Comparison of ENCODE assay signal across 1 cellular context in the genomic region with DNA sequence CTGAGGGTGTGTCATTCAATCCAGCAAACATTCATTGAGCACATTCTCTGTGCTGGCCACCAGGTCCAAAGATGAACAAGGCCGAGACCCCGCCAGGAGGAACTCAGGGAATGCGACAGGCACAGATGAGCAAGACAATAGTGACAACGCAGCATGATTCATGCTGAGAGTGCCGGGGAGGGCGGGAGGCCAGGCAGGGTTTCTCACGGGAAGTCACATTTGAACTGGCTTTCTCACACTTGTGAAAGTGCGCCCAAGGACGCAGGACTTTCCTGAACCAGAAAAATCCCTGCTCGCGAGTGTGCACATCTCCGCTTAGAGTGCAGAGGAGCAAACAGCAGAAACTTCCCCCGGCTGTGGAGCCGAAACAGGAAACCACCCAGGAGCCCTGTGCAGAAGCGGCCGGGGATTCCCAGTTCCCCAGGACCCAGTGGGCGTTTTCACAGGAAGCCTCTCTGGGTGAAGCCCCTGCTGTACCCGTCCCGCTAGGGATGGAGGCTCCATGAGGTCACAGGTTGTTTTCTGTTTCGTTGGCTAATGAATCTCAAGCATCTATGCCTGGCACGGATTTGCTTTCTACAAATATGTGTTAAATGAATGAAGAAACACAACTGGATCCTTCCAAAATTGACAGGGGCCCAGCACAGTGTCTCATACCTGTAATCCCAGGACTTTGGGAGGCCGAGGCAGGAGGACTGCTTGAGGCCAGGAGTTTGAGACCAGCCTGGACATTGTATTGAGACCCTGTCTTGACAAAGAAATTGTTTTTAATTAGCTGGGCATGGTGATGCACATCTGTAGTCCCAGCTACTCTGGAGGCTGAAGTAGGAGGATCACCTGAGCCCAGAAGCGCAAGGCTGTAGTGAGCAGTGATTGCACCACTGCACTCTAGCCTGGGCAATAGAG.
TF ChIP-seq lines count a peak whose summit lies in the region.

No MANE protein-coding gene starts in this region.

TF ChIP-seq in GM12878, 131 proteins besides CTCF, POLR2A, EP300 and RAD21 (continued from another document and continues in another):
- TF ChIP-seq, protein P1, sequence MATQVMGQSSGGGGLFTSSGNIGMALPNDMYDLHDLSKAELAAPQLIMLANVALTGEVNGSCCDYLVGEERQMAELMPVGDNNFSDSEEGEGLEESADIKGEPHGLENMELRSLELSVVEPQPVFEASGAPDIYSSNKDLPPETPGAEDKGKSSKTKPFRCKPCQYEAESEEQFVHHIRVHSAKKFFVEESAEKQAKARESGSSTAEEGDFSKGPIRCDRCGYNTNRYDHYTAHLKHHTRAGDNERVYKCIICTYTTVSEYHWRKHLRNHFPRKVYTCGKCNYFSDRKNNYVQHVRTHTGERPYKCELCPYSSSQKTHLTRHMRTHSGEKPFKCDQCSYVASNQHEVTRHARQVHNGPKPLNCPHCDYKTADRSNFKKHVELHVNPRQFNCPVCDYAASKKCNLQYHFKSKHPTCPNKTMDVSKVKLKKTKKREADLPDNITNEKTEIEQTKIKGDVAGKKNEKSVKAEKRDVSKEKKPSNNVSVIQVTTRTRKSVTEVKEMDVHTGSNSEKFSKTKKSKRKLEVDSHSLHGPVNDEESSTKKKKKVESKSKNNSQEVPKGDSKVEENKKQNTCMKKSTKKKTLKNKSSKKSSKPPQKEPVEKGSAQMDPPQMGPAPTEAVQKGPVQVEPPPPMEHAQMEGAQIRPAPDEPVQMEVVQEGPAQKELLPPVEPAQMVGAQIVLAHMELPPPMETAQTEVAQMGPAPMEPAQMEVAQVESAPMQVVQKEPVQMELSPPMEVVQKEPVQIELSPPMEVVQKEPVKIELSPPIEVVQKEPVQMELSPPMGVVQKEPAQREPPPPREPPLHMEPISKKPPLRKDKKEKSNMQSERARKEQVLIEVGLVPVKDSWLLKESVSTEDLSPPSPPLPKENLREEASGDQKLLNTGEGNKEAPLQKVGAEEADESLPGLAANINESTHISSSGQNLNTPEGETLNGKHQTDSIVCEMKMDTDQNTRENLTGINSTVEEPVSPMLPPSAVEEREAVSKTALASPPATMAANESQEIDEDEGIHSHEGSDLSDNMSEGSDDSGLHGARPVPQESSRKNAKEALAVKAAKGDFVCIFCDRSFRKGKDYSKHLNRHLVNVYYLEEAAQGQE (IDR thresholded peaks at IDR 0.05; ENCODE audit: low read depth, low read length) = no peak
- TF ChIP-seq MYC (IDR thresholded peaks at IDR 0.05; ENCODE audit: insufficient read depth, insufficient read length, insufficient replicate concordance, low read length, severe bottlenecking) = no peak
- no peak for TF ChIP-seq BRCA1 (IDR thresholded peaks at IDR 0.05; ENCODE audit: low read depth, low read length)
- TF ChIP-seq ASH2L (IDR thresholded peaks at IDR 0.05; ENCODE audit: borderline replicate concordance, low read depth) = no peak
- TF ChIP-seq, protein P2, sequence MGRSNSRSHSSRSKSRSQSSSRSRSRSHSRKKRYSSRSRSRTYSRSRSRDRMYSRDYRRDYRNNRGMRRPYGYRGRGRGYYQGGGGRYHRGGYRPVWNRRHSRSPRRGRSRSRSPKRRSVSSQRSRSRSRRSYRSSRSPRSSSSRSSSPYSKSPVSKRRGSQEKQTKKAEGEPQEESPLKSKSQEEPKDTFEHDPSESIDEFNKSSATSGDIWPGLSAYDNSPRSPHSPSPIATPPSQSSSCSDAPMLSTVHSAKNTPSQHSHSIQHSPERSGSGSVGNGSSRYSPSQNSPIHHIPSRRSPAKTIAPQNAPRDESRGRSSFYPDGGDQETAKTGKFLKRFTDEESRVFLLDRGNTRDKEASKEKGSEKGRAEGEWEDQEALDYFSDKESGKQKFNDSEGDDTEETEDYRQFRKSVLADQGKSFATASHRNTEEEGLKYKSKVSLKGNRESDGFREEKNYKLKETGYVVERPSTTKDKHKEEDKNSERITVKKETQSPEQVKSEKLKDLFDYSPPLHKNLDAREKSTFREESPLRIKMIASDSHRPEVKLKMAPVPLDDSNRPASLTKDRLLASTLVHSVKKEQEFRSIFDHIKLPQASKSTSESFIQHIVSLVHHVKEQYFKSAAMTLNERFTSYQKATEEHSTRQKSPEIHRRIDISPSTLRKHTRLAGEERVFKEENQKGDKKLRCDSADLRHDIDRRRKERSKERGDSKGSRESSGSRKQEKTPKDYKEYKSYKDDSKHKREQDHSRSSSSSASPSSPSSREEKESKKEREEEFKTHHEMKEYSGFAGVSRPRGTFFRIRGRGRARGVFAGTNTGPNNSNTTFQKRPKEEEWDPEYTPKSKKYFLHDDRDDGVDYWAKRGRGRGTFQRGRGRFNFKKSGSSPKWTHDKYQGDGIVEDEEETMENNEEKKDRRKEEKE (IDR thresholded peaks at IDR 0.05) = no peak
- TF ChIP-seq, protein P3, sequence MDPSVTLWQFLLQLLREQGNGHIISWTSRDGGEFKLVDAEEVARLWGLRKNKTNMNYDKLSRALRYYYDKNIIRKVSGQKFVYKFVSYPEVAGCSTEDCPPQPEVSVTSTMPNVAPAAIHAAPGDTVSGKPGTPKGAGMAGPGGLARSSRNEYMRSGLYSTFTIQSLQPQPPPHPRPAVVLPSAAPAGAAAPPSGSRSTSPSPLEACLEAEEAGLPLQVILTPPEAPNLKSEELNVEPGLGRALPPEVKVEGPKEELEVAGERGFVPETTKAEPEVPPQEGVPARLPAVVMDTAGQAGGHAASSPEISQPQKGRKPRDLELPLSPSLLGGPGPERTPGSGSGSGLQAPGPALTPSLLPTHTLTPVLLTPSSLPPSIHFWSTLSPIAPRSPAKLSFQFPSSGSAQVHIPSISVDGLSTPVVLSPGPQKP (IDR thresholded peaks at IDR 0.05; ENCODE audit: low read depth, low read length) = no peak
- TF ChIP-seq CHD2 (IDR thresholded peaks at IDR 0.05; ENCODE audit: borderline replicate concordance, low read depth, low read length) = peak; percentile 47; the same call in 1 of the 2 replicates
- TF ChIP-seq BHLHE40 (IDR thresholded peaks at IDR 0.05; ENCODE audit: borderline replicate concordance in 1 of 2, low read depth in 2 of 2, low read length in 1 of 2) = peak; percentile 88 to 92
- TF ChIP-seq SUPT20H (IDR thresholded peaks at IDR 0.05; ENCODE audit: borderline replicate concordance, control insufficient read depth, low read depth, low read length) = no peak
- peak; percentile 95 for TF ChIP-seq DPF2 (IDR thresholded peaks at IDR 0.05)
- TF ChIP-seq HCFC1 (IDR thresholded peaks at IDR 0.05; ENCODE audit: low read length) = peak; percentile 37; the same call in 1 of the 2 replicates
- TF ChIP-seq TCF12 (IDR thresholded peaks at IDR 0.05; ENCODE audit: low read depth, low read length) = peak; percentile 92
- no peak for TF ChIP-seq ZNF384 (IDR thresholded peaks at IDR 0.05; ENCODE audit: borderline replicate concordance, low read depth, low read length)
- TF ChIP-seq, protein P4, sequence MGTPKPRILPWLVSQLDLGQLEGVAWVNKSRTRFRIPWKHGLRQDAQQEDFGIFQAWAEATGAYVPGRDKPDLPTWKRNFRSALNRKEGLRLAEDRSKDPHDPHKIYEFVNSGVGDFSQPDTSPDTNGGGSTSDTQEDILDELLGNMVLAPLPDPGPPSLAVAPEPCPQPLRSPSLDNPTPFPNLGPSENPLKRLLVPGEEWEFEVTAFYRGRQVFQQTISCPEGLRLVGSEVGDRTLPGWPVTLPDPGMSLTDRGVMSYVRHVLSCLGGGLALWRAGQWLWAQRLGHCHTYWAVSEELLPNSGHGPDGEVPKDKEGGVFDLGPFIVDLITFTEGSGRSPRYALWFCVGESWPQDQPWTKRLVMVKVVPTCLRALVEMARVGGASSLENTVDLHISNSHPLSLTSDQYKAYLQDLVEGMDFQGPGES (IDR thresholded peaks at IDR 0.05) = no peak
- TF ChIP-seq, protein P5, sequence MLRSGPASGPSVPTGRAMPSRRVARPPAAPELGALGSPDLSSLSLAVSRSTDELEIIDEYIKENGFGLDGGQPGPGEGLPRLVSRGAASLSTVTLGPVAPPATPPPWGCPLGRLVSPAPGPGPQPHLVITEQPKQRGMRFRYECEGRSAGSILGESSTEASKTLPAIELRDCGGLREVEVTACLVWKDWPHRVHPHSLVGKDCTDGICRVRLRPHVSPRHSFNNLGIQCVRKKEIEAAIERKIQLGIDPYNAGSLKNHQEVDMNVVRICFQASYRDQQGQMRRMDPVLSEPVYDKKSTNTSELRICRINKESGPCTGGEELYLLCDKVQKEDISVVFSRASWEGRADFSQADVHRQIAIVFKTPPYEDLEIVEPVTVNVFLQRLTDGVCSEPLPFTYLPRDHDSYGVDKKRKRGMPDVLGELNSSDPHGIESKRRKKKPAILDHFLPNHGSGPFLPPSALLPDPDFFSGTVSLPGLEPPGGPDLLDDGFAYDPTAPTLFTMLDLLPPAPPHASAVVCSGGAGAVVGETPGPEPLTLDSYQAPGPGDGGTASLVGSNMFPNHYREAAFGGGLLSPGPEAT (IDR thresholded peaks at IDR 0.05; ENCODE audit: low read depth) = peak; percentile 100
- no peak for TF ChIP-seq EZH2 (IDR thresholded peaks at IDR 0.05; ENCODE audit: borderline replicate concordance, control insufficient read depth, low read depth, low read length)
- TF ChIP-seq ATF7 (IDR thresholded peaks at IDR 0.05; ENCODE audit: low read depth) = peak; percentile 90
- TF ChIP-seq FOXK2 (IDR thresholded peaks at IDR 0.05) = no peak
- TF ChIP-seq SMARCA5 (IDR thresholded peaks at IDR 0.05) = peak; percentile 89
- TF ChIP-seq CHD4 (IDR thresholded peaks at IDR 0.05) = no peak; the same call in 1 of the 2 replicates
- TF ChIP-seq NFIC (IDR thresholded peaks at IDR 0.05; ENCODE audit: low read depth, low read length) = no peak
- no peak; the same call in 1 of the 2 replicates for TF ChIP-seq RFX5 (IDR thresholded peaks at IDR 0.05; ENCODE audit: low read depth, low read length)
- TF ChIP-seq POLR2AphosphoS2 (IDR thresholded peaks at IDR 0.05; ENCODE audit: low read depth, low read length) = no peak
- no peak for TF ChIP-seq KAT2A (conservative IDR thresholded peaks at IDR 0.05; ENCODE audit: control insufficient read depth, low read depth, low read length)
- no peak for TF ChIP-seq GABPA (IDR thresholded peaks at IDR 0.05; ENCODE audit: low read depth)
- peak; percentile 87 for TF ChIP-seq PAX5 (IDR thresholded peaks at IDR 0.05; ENCODE audit: borderline replicate concordance, low read depth, low read length)
- TF ChIP-seq, protein P6, sequence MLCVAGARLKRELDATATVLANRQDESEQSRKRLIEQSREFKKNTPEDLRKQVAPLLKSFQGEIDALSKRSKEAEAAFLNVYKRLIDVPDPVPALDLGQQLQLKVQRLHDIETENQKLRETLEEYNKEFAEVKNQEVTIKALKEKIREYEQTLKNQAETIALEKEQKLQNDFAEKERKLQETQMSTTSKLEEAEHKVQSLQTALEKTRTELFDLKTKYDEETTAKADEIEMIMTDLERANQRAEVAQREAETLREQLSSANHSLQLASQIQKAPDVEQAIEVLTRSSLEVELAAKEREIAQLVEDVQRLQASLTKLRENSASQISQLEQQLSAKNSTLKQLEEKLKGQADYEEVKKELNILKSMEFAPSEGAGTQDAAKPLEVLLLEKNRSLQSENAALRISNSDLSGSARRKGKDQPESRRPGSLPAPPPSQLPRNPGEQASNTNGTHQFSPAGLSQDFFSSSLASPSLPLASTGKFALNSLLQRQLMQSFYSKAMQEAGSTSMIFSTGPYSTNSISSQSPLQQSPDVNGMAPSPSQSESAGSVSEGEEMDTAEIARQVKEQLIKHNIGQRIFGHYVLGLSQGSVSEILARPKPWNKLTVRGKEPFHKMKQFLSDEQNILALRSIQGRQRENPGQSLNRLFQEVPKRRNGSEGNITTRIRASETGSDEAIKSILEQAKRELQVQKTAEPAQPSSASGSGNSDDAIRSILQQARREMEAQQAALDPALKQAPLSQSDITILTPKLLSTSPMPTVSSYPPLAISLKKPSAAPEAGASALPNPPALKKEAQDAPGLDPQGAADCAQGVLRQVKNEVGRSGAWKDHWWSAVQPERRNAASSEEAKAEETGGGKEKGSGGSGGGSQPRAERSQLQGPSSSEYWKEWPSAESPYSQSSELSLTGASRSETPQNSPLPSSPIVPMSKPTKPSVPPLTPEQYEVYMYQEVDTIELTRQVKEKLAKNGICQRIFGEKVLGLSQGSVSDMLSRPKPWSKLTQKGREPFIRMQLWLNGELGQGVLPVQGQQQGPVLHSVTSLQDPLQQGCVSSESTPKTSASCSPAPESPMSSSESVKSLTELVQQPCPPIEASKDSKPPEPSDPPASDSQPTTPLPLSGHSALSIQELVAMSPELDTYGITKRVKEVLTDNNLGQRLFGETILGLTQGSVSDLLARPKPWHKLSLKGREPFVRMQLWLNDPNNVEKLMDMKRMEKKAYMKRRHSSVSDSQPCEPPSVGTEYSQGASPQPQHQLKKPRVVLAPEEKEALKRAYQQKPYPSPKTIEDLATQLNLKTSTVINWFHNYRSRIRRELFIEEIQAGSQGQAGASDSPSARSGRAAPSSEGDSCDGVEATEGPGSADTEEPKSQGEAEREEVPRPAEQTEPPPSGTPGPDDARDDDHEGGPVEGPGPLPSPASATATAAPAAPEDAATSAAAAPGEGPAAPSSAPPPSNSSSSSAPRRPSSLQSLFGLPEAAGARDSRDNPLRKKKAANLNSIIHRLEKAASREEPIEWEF (IDR thresholded peaks at IDR 0.05; ENCODE audit: insufficient replicate concordance, low read depth, low read length) = peak; percentile 94
- TF ChIP-seq MEF2A (IDR thresholded peaks at IDR 0.05; ENCODE audit: insufficient read depth, low read depth, low read length) = peak; percentile 86
- no peak for TF ChIP-seq HDGF (IDR thresholded peaks at IDR 0.05)
- TF ChIP-seq TCF7 (IDR thresholded peaks at IDR 0.05; ENCODE audit: borderline replicate concordance) = peak; percentile 79; the same call in 1 of the 2 replicates
- TF ChIP-seq CBFB (IDR thresholded peaks at IDR 0.05; ENCODE audit: low read depth) = 0 out of 2 replicates have a peak, but pooled peaks have one; percentile 9
- TF ChIP-seq CEBPB (IDR thresholded peaks at IDR 0.05; ENCODE audit: borderline replicate concordance in 1 of 2, low read depth in 2 of 2, low read length in 2 of 2) = no peak
- TF ChIP-seq, protein P7, sequence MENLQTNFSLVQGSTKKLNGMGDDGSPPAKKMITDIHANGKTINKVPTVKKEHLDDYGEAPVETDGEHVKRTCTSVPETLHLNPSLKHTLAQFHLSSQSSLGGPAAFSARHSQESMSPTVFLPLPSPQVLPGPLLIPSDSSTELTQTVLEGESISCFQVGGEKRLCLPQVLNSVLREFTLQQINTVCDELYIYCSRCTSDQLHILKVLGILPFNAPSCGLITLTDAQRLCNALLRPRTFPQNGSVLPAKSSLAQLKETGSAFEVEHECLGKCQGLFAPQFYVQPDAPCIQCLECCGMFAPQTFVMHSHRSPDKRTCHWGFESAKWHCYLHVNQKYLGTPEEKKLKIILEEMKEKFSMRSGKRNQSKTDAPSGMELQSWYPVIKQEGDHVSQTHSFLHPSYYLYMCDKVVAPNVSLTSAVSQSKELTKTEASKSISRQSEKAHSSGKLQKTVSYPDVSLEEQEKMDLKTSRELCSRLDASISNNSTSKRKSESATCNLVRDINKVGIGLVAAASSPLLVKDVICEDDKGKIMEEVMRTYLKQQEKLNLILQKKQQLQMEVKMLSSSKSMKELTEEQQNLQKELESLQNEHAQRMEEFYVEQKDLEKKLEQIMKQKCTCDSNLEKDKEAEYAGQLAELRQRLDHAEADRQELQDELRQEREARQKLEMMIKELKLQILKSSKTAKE (IDR thresholded peaks at IDR 0.05; ENCODE audit: low read depth, poor library complexity, severe bottlenecking) = peak; percentile 70
- peak; percentile 15; the same call in 1 of the 2 replicates for TF ChIP-seq SMC3 (IDR thresholded peaks at IDR 0.05; ENCODE audit: borderline replicate concordance, low read length)
- TF ChIP-seq FOS (IDR thresholded peaks at IDR 0.05; ENCODE audit: borderline replicate concordance, extremely low read depth, insufficient read length) = no peak
- 0 out of 2 replicates have a peak, but pooled peaks have one; percentile 73 for TF ChIP-seq HDAC2 (IDR thresholded peaks at IDR 0.05)
- TF ChIP-seq SREBF2 (IDR thresholded peaks at IDR 0.05; ENCODE audit: low read length) = no peak
- TF ChIP-seq NBN (IDR thresholded peaks at IDR 0.05) = peak; percentile 85
- TF ChIP-seq BCL11A (IDR thresholded peaks at IDR 0.05; ENCODE audit: low read depth, low read length) = peak; percentile 76
